9 cellular contexts compared by ENCODE assay signal in the genomic region with DNA sequence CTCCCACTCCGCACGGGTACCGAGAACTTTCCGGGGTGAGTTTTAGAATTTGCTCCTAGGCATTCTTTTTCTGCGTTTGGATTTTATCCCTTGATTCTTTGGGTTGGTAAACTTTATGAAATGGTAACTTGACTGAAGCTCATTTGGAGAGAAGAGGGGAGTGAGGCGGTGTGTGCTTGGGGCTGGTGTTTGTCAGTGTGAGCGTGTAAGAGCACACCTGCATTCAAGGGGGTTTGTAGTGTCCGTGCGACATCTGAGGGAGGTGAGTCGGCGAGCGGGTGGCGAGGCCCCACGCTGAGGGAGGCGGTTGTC. TPM values are rescaled to one million over a fixed set of nuclear protein-coding genes. Genes with fewer than 3 reads are reported as not detected.
DNase-seq lines count a peak whose midpoint lies in the region; ATAC-seq, FAIRE-seq and TF ChIP-seq lines count a peak whose summit lies in the region.
"Had no signal": no experiment of that assay in that cellular context is flagged by ENCODE, and none has a peak within 500 bp of the region (broad histone marks: within the 10 kb centered on the region; RNA-seq: fewer than 3 reads in every experiment).

No MANE protein-coding gene starts in this region.

- H3K27me3 ChIP-seq in KMS-11 (ENCODE audit: insufficient read depth, low read depth) (no peaks in the 10 kb centered on the region), endothelial cell of umbilical vein (ENCODE audit: control insufficient read depth in 2 of 2, insufficient read depth in 2 of 2, low read length in 2 of 2) (peaks cover 26 to 64% of the 10 kb centered on the region in 2 experiments), neural progenitor cell (peaks cover 75% of the 10 kb centered on the region)

- H3F3A ChIP-seq in neural progenitor cell (ENCODE audit: low read depth) = peaks cover 77% of the 10 kb centered on the region

- dilution Hi-C loops in endothelial cell of umbilical vein (cut with MboI; ENCODE audit: extremely low pct_ligation_motif_present, low sequenced_read_pairs) = no loop called here

- TF ChIP-seq CTCF in C4-2B (conservative IDR thresholded peaks at IDR 0.05) (no peak), KMS-11 (conservative IDR thresholded peaks at IDR 0.05; ENCODE audit: low read depth, low read length) (no peak), endothelial cell of umbilical vein (IDR thresholded peaks at IDR 0.05; ENCODE audit: extremely low read depth in 1 of 2, insufficient read depth in 1 of 2, low read depth in 1 of 2, low read length in 2 of 2) (no peak), neural progenitor cell (IDR thresholded peaks at IDR 0.05) (no peak), GM20000 (IDR thresholded peaks at IDR 0.05; ENCODE audit: extremely low read depth, missing control alignments) (no peak)

- H3K9me1 ChIP-seq in endothelial cell of umbilical vein (replicated peaks; ENCODE audit: control insufficient read depth, extremely low read depth, insufficient read depth, low read length) = no peaks in the 10 kb centered on the region

- DNase-seq in endothelial cell of umbilical vein (ENCODE audit: low read depth, low spot score) (no peak), neural progenitor cell (ENCODE audit: low spot score) (no peak), NCI-H82 treated with DMSO at 0.1 percent for 48 hours (lab: John Stamatoyannopoulos, UW; ENCODE audit: unreplicated experiment) (no peak), SKM-1 (lab: John Stamatoyannopoulos, UW; ENCODE audit: unreplicated experiment) (no peak), GM20000 (ENCODE audit: low spot score) (no peak)
- DNase-seq: activated CD4-positive, alpha-beta T cell treated with anti-CD3 and anti-CD28 coated beads for 1 hour had no signal

- intact Hi-C loops in endothelial cell of umbilical vein (cut with micrococcal nuclease) = loop anchor here (5.0 kb wide), 2 partner anchors 63 to 463 kb away; no protein-coding TSS in a partner anchor

- H3K36me3 ChIP-seq in KMS-11 (ENCODE audit: insufficient read depth) (no peaks in the 10 kb centered on the region), endothelial cell of umbilical vein (ENCODE audit: control insufficient read depth in 2 of 2, extremely low read depth in 1 of 2, insufficient read depth in 2 of 2, low read length in 2 of 2) (no peaks in the 10 kb centered on the region), neural progenitor cell (no peaks in the 10 kb centered on the region)

- FAIRE-seq in endothelial cell of umbilical vein (lab: Jason Lieb, UNC) = no peak

- H3K4me2 ChIP-seq in KMS-11 = peak overlapping the region; percentile 99
- H3K4me2 ChIP-seq in endothelial cell of umbilical vein (ENCODE audit: insufficient read depth, low read length) = no peak overlapping the region
- H3K4me2 ChIP-seq in neural progenitor cell = peak overlapping the region; percentile 80

- H3K9me3 ChIP-seq in endothelial cell of umbilical vein (replicated peaks; ENCODE audit: control insufficient read depth, insufficient read depth, low read length) = no peaks in the 10 kb centered on the region
- no peaks in the 10 kb centered on the region for H3K9me3 ChIP-seq in neural progenitor cell (ENCODE audit: low read depth)

- no peaks in the 10 kb centered on the region for H3K4me1 ChIP-seq in KMS-11 (ENCODE audit: low read depth, poor library complexity, severe bottlenecking)
- peaks cover 25% of the 10 kb centered on the region for H3K4me1 ChIP-seq in endothelial cell of umbilical vein (ENCODE audit: control insufficient read depth, extremely low read depth, insufficient read depth, low read length)
- peaks cover 26% of the 10 kb centered on the region for H3K4me1 ChIP-seq in neural progenitor cell

- ATAC-seq in GM18907 (IDR thresholded peaks at IDR 0.05; ENCODE audit: unreplicated experiment) = no peak

- peak overlapping the region; percentile 77 for H3K27ac ChIP-seq in C4-2B
- H3K27ac ChIP-seq in KMS-11 = peak overlapping the region; percentile 85; the same call in 1 of the 2 replicates
- H3K27ac ChIP-seq in endothelial cell of umbilical vein (ENCODE audit: insufficient read depth, low read depth, low read length) = no peak overlapping the region
- no peak overlapping the region for H3K27ac ChIP-seq in neural progenitor cell

- peak overlapping the region; percentile 31 for H3K27ac Mint-ChIP-seq in neural progenitor cell

- CTCF ChIA-PET in endothelial cell of umbilical vein (lab: Charles Lee) = interaction anchor here (0.6 to 1.0 kb wide), 2 partner anchors 8 to 507 kb away, joined by 3 to 6 read pairs; no protein-coding TSS in a partner anchor

- H4K20me1 ChIP-seq in KMS-11 (ENCODE audit: insufficient read depth) = no peaks in the 10 kb centered on the region
- no peaks in the 10 kb centered on the region for H4K20me1 ChIP-seq in endothelial cell of umbilical vein (replicated peaks; ENCODE audit: control insufficient read depth, extremely low read depth, insufficient read depth, low read length)
- H4K20me1 ChIP-seq in neural progenitor cell (ENCODE audit: low read depth) = peaks cover 37% of the 10 kb centered on the region

- peaks cover 12% of the 10 kb centered on the region for H3K79me2 ChIP-seq in KMS-11 (ENCODE audit: insufficient read depth, low read depth)
- peaks cover 6% of the 10 kb centered on the region for H3K79me2 ChIP-seq in endothelial cell of umbilical vein (ENCODE audit: control insufficient read depth, insufficient read depth, low read length)
- H3K79me2 ChIP-seq in neural progenitor cell (ENCODE audit: low read depth) = peaks cover 34% of the 10 kb centered on the region

- TF ChIP-seq POLR2A in endothelial cell of umbilical vein (IDR thresholded peaks at IDR 0.05; ENCODE audit: low read depth, low read length) = no peak

- no peaks in the 10 kb centered on the region for H3K9me3 Mint-ChIP-seq in neural progenitor cell

- peaks cover 3% of the 10 kb centered on the region for H3K36me3 Mint-ChIP-seq in neural progenitor cell

- BruUV-seq in endothelial cell of umbilical vein (replicated peaks; lab: Mats Ljungman, UMichigan) = no TSS peak

- H3K27me3 Mint-ChIP-seq in neural progenitor cell (ENCODE audit: insufficient read depth, low read depth) = peaks cover 40% of the 10 kb centered on the region

- H3K4me3 Mint-ChIP-seq in neural progenitor cell = peak overlapping the region; percentile 89

- H3K4me1 Mint-ChIP-seq in neural progenitor cell = peaks cover 26% of the 10 kb centered on the region

- POLR2A ChIA-PET in endothelial cell of umbilical vein (lab: Charles Lee) = no interaction called here

- H3K9ac ChIP-seq in KMS-11 (peak overlapping the region; percentile 78), endothelial cell of umbilical vein (replicated peaks; ENCODE audit: extremely low read depth, insufficient read depth, low read length) (no peak overlapping the region), neural progenitor cell (no peak overlapping the region)

- H3K4me3 ChIP-seq in KMS-11 (IDR thresholded peaks at IDR 0.05; ENCODE audit: insufficient read depth, low read depth, low read length) (no peak overlapping the region), endothelial cell of umbilical vein (replicated peaks in 1 of 3; ENCODE audit: insufficient read depth in 1 of 3, low read depth in 1 of 3, low read length in 3 of 3) (no peak overlapping the region), neural progenitor cell (peak overlapping the region; percentile 87)

- H2AFZ ChIP-seq in KMS-11 (ENCODE audit: low read depth) (peak overlapping the region; percentile 91), endothelial cell of umbilical vein (ENCODE audit: low read depth, low read length) (no peak overlapping the region), neural progenitor cell (replicated peaks) (no peak overlapping the region)

TF ChIP-seq in endothelial cell of umbilical vein, 7 proteins besides CTCF, POLR2A, EP300 and RAD21:
- TF ChIP-seq MYC (IDR thresholded peaks at IDR 0.05; ENCODE audit: low read depth, low read length) (no peak), POLR2AphosphoS5 (IDR thresholded peaks at IDR 0.05; ENCODE audit: insufficient read depth, low read depth, low read length) (no peak), FOS (IDR thresholded peaks at IDR 0.05; ENCODE audit: borderline replicate concordance, insufficient read depth, low read length) (no peak), EZH2 (IDR thresholded peaks at IDR 0.05; ENCODE audit: borderline replicate concordance, low read depth, low read length, severe bottlenecking) (peak; percentile 78), JUN (IDR thresholded peaks at IDR 0.05; ENCODE audit: borderline replicate concordance, insufficient read depth, insufficient read length, low read depth) (no peak), GATA2 (IDR thresholded peaks at IDR 0.05; ENCODE audit: insufficient read depth, insufficient read length, low read depth, low read length) (no peak)
- TF ChIP-seq, protein P1, sequence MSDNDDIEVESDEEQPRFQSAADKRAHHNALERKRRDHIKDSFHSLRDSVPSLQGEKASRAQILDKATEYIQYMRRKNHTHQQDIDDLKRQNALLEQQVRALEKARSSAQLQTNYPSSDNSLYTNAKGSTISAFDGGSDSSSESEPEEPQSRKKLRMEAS (IDR thresholded peaks at IDR 0.05; ENCODE audit: insufficient read depth, insufficient read length) = no peak
TF ChIP-seq in endothelial cell of umbilical vein: peak in this region for 1.

RNA-seq across cellular contexts. Expression of a gene that starts 2.4 kb away (rescaled TPM):
- total RNA-seq in endothelial cell of umbilical vein = 2.2 and 2.7 TPM in 2 replicates
- 0.58 and 0.73 TPM in 2 replicates for polyA plus RNA-seq in endothelial cell of umbilical vein
- polyA plus RNA-seq in endothelial cell of umbilical vein (2011; cell fraction: cytosol; rRNA removed) = 0.28 and 0.37 TPM in 2 replicates
- polyA plus RNA-seq in endothelial cell of umbilical vein (2011; cell fraction: nucleus; rRNA removed) = 0.37 and 0.39 TPM in 2 replicates
- 0.23 and 0.45 TPM in 2 replicates for polyA plus RNA-seq in endothelial cell of umbilical vein (2012)
- 0.40 and 0.66 TPM in 2 replicates for polyA minus RNA-seq in endothelial cell of umbilical vein
- polyA minus RNA-seq in endothelial cell of umbilical vein (2011; cell fraction: cytosol; rRNA and poly(A)+ RNA removed) = 6.3 TPM
- 0.48 and 1.2 TPM in 2 replicates for polyA minus RNA-seq in endothelial cell of umbilical vein (2011; cell fraction: nucleus; rRNA and poly(A)+ RNA removed)
- 8.3 and 20.9 TPM in 2 replicates for total RNA-seq in neural progenitor cell (ENCODE audit: low replicate concordance)

RNA-seq across cellular contexts. Expression of a gene that starts 27.4 kb away (rescaled TPM):
- total RNA-seq in endothelial cell of umbilical vein (5.1 and 9.7 TPM in 2 replicates), neural progenitor cell (ENCODE audit: low replicate concordance) (5.2 TPM in 1 of 2 replicates, not detected in the other)
- 7.0 and 18.0 TPM in 2 replicates for polyA plus RNA-seq in endothelial cell of umbilical vein
- polyA plus RNA-seq in endothelial cell of umbilical vein (2011; cell fraction: cytosol; rRNA removed) = 5.3 and 11.2 TPM in 2 replicates
- polyA plus RNA-seq in endothelial cell of umbilical vein (2011; cell fraction: nucleus; rRNA removed) = 3.7 and 6.1 TPM in 2 replicates
- 0.27 and 1.6 TPM in 2 replicates for polyA plus RNA-seq in endothelial cell of umbilical vein (2012)
- polyA minus RNA-seq in endothelial cell of umbilical vein = 6.9 and 22.5 TPM in 2 replicates
- polyA minus RNA-seq in endothelial cell of umbilical vein (2011; cell fraction: cytosol; rRNA and poly(A)+ RNA removed) = not detected
- polyA minus RNA-seq in endothelial cell of umbilical vein (2011; cell fraction: nucleus; rRNA and poly(A)+ RNA removed) = 23.9 and 26.9 TPM in 2 replicates

Comparison
In these comparisons a context has a peak if more than half of its experiments do, and no peak if none do; other contexts are left out.
1. H3K27ac ChIP-seq: peak in C4-2B (single experiment) and KMS-11 (single experiment); none in endothelial cell of umbilical vein (single experiment) and neural progenitor cell (single experiment).